1 cellular context compared by ENCODE assay signal in the genomic region with DNA sequence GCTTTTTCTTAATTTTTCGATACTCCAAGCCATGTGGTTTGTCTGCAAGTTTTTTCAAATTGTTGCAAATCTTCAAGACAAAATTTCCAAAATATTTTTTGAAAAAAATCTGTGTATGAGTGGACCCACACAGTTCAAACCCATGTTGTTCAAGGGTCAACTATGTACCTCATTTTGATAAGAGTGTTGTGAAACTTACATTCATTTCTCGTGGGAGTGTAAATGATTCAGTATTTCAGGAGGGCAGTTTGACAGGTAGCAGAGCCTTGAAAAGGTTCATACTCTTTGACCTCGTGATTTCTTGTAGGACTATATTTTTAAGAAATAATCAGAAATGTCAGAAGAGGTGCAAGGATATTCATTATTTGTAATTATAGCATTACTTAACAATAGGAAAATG.
TF ChIP-seq lines count a peak whose summit lies in the region.

No MANE protein-coding gene starts in this region.

TF ChIP-seq in HepG2, 621 proteins besides CTCF, POLR2A, EP300 and RAD21 (continued from another document):
- TF ChIP-seq NCOA2 (CRISPR knock-in tag; IDR thresholded peaks at IDR 0.05) (no peak), CBX5 (CRISPR knock-in tag; IDR thresholded peaks at IDR 0.05; ENCODE audit: borderline replicate concordance) (no peak)
- TF ChIP-seq, protein P1, sequence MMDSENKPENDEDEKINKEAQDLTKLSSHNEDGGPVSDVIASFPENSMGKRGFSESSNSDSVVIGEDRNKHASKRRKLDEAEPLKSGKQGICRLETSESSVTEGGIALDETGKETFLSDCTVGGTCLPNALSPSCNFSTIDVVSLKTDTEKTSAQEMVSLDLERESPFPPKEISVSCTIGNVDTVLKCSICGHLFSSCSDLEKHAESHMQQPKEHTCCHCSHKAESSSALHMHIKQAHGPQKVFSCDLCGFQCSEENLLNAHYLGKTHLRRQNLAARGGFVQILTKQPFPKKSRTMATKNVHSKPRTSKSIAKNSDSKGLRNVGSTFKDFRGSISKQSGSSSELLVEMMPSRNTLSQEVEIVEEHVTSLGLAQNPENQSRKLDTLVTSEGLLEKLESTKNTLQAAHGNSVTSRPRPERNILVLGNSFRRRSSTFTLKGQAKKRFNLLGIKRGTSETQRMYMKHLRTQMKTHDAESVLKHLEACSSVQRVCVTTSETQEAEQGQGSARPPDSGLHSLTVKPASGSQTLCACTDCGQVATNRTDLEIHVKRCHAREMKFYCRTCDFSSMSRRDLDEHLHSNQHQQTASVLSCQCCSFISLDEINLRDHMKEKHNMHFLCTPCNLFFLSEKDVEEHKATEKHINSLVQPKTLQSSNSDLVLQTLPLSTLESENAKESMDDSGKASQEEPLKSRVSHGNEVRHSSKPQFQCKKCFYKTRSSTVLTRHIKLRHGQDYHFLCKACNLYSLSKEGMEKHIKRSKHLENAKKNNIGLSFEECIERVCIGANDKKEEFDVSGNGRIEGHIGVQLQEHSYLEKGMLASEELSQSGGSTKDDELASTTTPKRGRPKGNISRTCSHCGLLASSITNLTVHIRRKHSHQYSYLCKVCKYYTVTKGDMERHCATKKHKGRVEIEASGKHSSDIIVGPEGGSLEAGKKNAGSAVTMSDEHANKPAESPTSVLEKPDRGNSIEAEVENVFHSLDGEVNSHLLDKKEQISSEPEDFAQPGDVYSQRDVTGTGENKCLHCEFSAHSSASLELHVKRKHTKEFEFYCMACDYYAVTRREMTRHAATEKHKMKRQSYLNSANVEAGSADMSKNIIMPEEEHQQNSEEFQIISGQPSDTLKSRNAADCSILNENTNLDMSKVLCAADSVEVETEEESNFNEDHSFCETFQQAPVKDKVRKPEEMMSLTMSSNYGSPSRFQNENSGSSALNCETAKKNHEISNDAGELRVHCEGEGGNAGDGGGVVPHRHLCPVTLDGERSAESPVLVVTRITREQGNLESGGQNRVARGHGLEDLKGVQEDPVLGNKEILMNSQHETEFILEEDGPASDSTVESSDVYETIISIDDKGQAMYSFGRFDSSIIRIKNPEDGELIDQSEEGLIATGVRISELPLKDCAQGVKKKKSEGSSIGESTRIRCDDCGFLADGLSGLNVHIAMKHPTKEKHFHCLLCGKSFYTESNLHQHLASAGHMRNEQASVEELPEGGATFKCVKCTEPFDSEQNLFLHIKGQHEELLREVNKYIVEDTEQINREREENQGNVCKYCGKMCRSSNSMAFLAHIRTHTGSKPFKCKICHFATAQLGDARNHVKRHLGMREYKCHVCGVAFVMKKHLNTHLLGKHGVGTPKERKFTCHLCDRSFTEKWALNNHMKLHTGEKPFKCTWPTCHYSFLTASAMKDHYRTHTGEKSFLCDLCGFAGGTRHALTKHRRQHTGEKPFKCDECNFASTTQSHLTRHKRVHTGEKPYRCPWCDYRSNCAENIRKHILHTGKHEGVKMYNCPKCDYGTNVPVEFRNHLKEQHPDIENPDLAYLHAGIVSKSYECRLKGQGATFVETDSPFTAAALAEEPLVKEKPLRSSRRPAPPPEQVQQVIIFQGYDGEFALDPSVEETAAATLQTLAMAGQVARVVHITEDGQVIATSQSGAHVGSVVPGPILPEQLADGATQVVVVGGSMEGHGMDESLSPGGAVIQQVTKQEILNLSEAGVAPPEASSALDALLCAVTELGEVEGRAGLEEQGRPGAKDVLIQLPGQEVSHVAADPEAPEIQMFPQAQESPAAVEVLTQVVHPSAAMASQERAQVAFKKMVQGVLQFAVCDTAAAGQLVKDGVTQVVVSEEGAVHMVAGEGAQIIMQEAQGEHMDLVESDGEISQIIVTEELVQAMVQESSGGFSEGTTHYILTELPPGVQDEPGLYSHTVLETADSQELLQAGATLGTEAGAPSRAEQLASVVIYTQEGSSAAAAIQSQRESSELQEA (CRISPR knock-in tag; IDR thresholded peaks at IDR 0.05; ENCODE audit: not compliant biosample characterization): no peak
- TF ChIP-seq, protein P2, sequence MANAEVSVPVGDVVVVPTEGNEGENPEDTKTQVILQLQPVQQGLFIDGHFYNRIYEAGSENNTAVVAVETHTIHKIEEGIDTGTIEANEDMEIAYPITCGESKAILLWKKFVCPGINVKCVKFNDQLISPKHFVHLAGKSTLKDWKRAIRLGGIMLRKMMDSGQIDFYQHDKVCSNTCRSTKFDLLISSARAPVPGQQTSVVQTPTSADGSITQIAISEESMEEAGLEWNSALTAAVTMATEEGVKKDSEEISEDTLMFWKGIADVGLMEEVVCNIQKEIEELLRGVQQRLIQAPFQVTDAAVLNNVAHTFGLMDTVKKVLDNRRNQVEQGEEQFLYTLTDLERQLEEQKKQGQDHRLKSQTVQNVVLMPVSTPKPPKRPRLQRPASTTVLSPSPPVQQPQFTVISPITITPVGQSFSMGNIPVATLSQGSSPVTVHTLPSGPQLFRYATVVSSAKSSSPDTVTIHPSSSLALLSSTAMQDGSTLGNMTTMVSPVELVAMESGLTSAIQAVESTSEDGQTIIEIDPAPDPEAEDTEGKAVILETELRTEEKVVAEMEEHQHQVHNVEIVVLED (CRISPR knock-in tag; IDR thresholded peaks at IDR 0.05; ENCODE audit: borderline replicate concordance): no peak
